Comparison of ENCODE assay signal across 1 cellular context in the genomic region with DNA sequence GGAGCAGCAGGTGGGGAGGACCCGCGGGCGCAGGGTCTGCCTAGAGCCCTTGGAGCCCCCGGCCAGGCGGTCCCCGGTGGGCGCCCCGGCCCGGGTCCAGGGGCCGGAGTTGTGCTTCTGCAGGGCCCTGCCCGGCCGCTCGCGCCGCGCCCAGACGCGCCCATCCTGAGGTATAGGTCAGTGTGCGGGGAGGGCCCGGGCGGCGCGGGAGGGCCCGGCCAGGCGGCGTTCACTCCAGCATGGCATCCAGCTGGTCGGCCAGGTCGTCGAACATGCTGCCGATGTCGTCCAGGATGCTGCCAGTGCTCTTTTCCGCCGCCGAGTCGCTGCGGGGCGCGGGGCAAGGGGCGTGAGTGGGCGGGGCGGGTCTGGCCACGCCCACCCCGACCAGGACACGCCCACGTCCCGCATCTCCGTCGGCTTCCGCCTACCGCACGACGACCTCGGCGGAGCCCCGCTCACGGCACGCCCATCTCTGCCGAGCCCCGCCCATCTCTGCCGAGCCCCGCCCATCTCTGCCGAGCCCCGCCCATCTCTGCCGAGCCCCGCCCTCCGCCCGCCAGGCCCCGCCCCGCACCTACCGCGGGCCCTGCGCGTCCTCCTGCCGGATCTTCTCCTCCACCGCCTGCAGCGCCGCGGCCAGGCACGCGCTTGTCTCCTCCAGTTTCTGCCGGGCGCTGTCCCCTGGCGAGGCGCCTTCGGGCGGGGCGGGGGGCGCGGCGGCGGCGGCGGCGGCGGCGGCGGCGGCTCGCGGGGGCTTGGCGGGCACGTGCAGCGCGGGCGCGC.
A peak's percentile ranks its signal among the peaks of the same experiment; 100 is the strongest.
TF ChIP-seq lines count a peak whose summit lies in the region.

No MANE protein-coding gene starts in this region.

TF ChIP-seq in K562, 482 proteins besides CTCF, POLR2A, EP300 and RAD21 (continued from another document and continues in another):
- TF ChIP-seq, protein P1, sequence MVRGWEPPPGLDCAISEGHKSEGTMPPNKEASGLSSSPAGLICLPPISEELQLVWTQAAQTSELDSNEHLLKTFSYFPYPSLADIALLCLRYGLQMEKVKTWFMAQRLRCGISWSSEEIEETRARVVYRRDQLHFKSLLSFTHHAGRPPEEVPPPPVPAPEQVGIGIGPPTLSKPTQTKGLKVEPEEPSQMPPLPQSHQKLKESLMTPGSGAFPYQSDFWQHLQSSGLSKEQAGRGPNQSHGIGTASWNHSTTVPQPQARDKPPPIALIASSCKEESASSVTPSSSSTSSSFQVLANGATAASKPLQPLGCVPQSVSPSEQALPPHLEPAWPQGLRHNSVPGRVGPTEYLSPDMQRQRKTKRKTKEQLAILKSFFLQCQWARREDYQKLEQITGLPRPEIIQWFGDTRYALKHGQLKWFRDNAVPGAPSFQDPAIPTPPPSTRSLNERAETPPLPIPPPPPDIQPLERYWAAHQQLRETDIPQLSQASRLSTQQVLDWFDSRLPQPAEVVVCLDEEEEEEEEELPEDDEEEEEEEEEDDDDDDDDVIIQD (CRISPR knock-in tag; IDR thresholded peaks at IDR 0.05): no peak
- TF ChIP-seq ZNF561 (CRISPR knock-in tag; conservative IDR thresholded peaks at IDR 0.05): no peak
- no peak for TF ChIP-seq ZNF551 (CRISPR knock-in tag; IDR thresholded peaks at IDR 0.05)
- peak; percentile 73 for TF ChIP-seq POLR2G (IDR thresholded peaks at IDR 0.05; ENCODE audit: low read depth, low read length)
- TF ChIP-seq PRMT5 (CRISPR knock-in tag; IDR thresholded peaks at IDR 0.05): peak; percentile 76; the same call in 1 of the 2 replicates
- TF ChIP-seq, protein P2, sequence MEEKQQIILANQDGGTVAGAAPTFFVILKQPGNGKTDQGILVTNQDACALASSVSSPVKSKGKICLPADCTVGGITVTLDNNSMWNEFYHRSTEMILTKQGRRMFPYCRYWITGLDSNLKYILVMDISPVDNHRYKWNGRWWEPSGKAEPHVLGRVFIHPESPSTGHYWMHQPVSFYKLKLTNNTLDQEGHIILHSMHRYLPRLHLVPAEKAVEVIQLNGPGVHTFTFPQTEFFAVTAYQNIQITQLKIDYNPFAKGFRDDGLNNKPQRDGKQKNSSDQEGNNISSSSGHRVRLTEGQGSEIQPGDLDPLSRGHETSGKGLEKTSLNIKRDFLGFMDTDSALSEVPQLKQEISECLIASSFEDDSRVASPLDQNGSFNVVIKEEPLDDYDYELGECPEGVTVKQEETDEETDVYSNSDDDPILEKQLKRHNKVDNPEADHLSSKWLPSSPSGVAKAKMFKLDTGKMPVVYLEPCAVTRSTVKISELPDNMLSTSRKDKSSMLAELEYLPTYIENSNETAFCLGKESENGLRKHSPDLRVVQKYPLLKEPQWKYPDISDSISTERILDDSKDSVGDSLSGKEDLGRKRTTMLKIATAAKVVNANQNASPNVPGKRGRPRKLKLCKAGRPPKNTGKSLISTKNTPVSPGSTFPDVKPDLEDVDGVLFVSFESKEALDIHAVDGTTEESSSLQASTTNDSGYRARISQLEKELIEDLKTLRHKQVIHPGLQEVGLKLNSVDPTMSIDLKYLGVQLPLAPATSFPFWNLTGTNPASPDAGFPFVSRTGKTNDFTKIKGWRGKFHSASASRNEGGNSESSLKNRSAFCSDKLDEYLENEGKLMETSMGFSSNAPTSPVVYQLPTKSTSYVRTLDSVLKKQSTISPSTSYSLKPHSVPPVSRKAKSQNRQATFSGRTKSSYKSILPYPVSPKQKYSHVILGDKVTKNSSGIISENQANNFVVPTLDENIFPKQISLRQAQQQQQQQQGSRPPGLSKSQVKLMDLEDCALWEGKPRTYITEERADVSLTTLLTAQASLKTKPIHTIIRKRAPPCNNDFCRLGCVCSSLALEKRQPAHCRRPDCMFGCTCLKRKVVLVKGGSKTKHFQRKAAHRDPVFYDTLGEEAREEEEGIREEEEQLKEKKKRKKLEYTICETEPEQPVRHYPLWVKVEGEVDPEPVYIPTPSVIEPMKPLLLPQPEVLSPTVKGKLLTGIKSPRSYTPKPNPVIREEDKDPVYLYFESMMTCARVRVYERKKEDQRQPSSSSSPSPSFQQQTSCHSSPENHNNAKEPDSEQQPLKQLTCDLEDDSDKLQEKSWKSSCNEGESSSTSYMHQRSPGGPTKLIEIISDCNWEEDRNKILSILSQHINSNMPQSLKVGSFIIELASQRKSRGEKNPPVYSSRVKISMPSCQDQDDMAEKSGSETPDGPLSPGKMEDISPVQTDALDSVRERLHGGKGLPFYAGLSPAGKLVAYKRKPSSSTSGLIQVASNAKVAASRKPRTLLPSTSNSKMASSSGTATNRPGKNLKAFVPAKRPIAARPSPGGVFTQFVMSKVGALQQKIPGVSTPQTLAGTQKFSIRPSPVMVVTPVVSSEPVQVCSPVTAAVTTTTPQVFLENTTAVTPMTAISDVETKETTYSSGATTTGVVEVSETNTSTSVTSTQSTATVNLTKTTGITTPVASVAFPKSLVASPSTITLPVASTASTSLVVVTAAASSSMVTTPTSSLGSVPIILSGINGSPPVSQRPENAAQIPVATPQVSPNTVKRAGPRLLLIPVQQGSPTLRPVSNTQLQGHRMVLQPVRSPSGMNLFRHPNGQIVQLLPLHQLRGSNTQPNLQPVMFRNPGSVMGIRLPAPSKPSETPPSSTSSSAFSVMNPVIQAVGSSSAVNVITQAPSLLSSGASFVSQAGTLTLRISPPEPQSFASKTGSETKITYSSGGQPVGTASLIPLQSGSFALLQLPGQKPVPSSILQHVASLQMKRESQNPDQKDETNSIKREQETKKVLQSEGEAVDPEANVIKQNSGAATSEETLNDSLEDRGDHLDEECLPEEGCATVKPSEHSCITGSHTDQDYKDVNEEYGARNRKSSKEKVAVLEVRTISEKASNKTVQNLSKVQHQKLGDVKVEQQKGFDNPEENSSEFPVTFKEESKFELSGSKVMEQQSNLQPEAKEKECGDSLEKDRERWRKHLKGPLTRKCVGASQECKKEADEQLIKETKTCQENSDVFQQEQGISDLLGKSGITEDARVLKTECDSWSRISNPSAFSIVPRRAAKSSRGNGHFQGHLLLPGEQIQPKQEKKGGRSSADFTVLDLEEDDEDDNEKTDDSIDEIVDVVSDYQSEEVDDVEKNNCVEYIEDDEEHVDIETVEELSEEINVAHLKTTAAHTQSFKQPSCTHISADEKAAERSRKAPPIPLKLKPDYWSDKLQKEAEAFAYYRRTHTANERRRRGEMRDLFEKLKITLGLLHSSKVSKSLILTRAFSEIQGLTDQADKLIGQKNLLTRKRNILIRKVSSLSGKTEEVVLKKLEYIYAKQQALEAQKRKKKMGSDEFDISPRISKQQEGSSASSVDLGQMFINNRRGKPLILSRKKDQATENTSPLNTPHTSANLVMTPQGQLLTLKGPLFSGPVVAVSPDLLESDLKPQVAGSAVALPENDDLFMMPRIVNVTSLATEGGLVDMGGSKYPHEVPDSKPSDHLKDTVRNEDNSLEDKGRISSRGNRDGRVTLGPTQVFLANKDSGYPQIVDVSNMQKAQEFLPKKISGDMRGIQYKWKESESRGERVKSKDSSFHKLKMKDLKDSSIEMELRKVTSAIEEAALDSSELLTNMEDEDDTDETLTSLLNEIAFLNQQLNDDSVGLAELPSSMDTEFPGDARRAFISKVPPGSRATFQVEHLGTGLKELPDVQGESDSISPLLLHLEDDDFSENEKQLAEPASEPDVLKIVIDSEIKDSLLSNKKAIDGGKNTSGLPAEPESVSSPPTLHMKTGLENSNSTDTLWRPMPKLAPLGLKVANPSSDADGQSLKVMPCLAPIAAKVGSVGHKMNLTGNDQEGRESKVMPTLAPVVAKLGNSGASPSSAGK (IDR thresholded peaks at IDR 0.05): peak; percentile 91
- TF ChIP-seq SRF (CRISPR knock-in tag; IDR thresholded peaks at IDR 0.05): no peak
- peak in 1 of 2 experiments; percentile 68; a peak in 2 of 4 replicates for TF ChIP-seq MAZ (CRISPR knock-in tag; conservative IDR thresholded peaks at IDR 0.05 in 1 of 2, IDR thresholded peaks at IDR 0.05 in 1 of 2)
- TF ChIP-seq, protein P3, sequence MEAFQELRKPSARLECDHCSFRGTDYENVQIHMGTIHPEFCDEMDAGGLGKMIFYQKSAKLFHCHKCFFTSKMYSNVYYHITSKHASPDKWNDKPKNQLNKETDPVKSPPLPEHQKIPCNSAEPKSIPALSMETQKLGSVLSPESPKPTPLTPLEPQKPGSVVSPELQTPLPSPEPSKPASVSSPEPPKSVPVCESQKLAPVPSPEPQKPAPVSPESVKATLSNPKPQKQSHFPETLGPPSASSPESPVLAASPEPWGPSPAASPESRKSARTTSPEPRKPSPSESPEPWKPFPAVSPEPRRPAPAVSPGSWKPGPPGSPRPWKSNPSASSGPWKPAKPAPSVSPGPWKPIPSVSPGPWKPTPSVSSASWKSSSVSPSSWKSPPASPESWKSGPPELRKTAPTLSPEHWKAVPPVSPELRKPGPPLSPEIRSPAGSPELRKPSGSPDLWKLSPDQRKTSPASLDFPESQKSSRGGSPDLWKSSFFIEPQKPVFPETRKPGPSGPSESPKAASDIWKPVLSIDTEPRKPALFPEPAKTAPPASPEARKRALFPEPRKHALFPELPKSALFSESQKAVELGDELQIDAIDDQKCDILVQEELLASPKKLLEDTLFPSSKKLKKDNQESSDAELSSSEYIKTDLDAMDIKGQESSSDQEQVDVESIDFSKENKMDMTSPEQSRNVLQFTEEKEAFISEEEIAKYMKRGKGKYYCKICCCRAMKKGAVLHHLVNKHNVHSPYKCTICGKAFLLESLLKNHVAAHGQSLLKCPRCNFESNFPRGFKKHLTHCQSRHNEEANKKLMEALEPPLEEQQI (IDR thresholded peaks at IDR 0.05): no peak
- TF ChIP-seq EGR1 (conservative IDR thresholded peaks at IDR 0.05): peak; percentile 77
- TF ChIP-seq YBX1 (IDR thresholded peaks at IDR 0.05): no peak
- TF ChIP-seq CBX3 (IDR thresholded peaks at IDR 0.05; ENCODE audit: borderline replicate concordance in 1 of 2, low read length in 2 of 2): peak in 1 of 2 experiments; percentile 55; a peak in 1 of 3 replicates
- no peak for TF ChIP-seq RBM17 (IDR thresholded peaks at IDR 0.05; ENCODE audit: borderline replicate concordance, low read depth, low read length)
- TF ChIP-seq, protein P4, sequence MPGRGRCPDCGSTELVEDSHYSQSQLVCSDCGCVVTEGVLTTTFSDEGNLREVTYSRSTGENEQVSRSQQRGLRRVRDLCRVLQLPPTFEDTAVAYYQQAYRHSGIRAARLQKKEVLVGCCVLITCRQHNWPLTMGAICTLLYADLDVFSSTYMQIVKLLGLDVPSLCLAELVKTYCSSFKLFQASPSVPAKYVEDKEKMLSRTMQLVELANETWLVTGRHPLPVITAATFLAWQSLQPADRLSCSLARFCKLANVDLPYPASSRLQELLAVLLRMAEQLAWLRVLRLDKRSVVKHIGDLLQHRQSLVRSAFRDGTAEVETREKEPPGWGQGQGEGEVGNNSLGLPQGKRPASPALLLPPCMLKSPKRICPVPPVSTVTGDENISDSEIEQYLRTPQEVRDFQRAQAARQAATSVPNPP (IDR thresholded peaks at IDR 0.05; ENCODE audit: borderline replicate concordance, insufficient read depth, insufficient read length): no peak
- TF ChIP-seq, protein P5, sequence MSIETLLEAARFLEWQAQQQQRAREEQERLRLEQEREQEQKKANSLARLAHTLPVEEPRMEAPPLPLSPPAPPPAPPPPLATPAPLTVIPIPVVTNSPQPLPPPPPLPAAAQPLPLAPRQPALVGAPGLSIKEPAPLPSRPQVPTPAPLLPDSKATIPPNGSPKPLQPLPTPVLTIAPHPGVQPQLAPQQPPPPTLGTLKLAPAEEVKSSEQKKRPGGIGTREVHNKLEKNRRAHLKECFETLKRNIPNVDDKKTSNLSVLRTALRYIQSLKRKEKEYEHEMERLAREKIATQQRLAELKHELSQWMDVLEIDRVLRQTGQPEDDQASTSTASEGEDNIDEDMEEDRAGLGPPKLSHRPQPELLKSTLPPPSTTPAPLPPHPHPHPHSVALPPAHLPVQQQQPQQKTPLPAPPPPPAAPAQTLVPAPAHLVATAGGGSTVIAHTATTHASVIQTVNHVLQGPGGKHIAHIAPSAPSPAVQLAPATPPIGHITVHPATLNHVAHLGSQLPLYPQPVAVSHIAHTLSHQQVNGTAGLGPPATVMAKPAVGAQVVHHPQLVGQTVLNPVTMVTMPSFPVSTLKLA (conservative IDR thresholded peaks at IDR 0.05): no peak
- TF ChIP-seq ZNF431 (CRISPR knock-in tag; IDR thresholded peaks at IDR 0.05): peak; percentile 74
- 0 out of 2 replicates have a peak, but pooled peaks have one; percentile 43 for TF ChIP-seq RNF2 (IDR thresholded peaks at IDR 0.05)
- no peak for TF ChIP-seq ETV6 (IDR thresholded peaks at IDR 0.05; ENCODE audit: borderline replicate concordance in 1 of 2, low read depth in 2 of 2, low read length in 1 of 2)
- TF ChIP-seq ETV6 (CRISPR knock-in tag; IDR thresholded peaks at IDR 0.05; ENCODE audit: borderline replicate concordance): peak; percentile 70; the same call in 1 of the 2 replicates
- no peak for TF ChIP-seq CHD1 (IDR thresholded peaks at IDR 0.05; ENCODE audit: low read length)
- TF ChIP-seq, protein P6, sequence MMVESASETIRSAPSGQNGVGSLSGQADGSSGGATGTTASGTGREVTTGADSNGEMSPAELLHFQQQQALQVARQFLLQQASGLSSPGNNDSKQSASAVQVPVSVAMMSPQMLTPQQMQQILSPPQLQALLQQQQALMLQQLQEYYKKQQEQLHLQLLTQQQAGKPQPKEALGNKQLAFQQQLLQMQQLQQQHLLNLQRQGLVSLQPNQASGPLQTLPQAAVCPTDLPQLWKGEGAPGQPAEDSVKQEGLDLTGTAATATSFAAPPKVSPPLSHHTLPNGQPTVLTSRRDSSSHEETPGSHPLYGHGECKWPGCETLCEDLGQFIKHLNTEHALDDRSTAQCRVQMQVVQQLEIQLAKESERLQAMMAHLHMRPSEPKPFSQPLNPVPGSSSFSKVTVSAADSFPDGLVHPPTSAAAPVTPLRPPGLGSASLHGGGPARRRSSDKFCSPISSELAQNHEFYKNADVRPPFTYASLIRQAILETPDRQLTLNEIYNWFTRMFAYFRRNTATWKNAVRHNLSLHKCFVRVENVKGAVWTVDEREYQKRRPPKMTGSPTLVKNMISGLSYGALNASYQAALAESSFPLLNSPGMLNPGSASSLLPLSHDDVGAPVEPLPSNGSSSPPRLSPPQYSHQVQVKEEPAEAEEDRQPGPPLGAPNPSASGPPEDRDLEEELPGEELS (CRISPR knock-in tag; IDR thresholded peaks at IDR 0.05; ENCODE audit: borderline replicate concordance): peak; percentile 80; the same call in 1 of the 2 replicates
- peak; percentile 81 for TF ChIP-seq CCNT2 (IDR thresholded peaks at IDR 0.05; ENCODE audit: borderline replicate concordance, extremely low read depth, insufficient read length, low read depth, low read length)
- TF ChIP-seq, protein P7, sequence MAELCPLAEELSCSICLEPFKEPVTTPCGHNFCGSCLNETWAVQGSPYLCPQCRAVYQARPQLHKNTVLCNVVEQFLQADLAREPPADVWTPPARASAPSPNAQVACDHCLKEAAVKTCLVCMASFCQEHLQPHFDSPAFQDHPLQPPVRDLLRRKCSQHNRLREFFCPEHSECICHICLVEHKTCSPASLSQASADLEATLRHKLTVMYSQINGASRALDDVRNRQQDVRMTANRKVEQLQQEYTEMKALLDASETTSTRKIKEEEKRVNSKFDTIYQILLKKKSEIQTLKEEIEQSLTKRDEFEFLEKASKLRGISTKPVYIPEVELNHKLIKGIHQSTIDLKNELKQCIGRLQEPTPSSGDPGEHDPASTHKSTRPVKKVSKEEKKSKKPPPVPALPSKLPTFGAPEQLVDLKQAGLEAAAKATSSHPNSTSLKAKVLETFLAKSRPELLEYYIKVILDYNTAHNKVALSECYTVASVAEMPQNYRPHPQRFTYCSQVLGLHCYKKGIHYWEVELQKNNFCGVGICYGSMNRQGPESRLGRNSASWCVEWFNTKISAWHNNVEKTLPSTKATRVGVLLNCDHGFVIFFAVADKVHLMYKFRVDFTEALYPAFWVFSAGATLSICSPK (IDR thresholded peaks at IDR 0.05; ENCODE audit: borderline replicate concordance): no peak
- TF ChIP-seq SUPT5H (IDR thresholded peaks at IDR 0.05): peak; percentile 65
- no peak for TF ChIP-seq HNRNPLL (IDR thresholded peaks at IDR 0.05; ENCODE audit: low read depth, low read length, poor library complexity, severe bottlenecking)
- no peak for TF ChIP-seq FOXP1 (CRISPR knock-in tag; IDR thresholded peaks at IDR 0.05)
- TF ChIP-seq SP1 (CRISPR knock-in tag; IDR thresholded peaks at IDR 0.05): peak; percentile 95
- TF ChIP-seq, protein P8, sequence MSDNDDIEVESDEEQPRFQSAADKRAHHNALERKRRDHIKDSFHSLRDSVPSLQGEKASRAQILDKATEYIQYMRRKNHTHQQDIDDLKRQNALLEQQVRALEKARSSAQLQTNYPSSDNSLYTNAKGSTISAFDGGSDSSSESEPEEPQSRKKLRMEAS (CRISPR knock-in tag; IDR thresholded peaks at IDR 0.05): peak; percentile 88
- TF ChIP-seq ZNF224 (CRISPR knock-in tag; IDR thresholded peaks at IDR 0.05): no peak
